In the genomic region with DNA sequence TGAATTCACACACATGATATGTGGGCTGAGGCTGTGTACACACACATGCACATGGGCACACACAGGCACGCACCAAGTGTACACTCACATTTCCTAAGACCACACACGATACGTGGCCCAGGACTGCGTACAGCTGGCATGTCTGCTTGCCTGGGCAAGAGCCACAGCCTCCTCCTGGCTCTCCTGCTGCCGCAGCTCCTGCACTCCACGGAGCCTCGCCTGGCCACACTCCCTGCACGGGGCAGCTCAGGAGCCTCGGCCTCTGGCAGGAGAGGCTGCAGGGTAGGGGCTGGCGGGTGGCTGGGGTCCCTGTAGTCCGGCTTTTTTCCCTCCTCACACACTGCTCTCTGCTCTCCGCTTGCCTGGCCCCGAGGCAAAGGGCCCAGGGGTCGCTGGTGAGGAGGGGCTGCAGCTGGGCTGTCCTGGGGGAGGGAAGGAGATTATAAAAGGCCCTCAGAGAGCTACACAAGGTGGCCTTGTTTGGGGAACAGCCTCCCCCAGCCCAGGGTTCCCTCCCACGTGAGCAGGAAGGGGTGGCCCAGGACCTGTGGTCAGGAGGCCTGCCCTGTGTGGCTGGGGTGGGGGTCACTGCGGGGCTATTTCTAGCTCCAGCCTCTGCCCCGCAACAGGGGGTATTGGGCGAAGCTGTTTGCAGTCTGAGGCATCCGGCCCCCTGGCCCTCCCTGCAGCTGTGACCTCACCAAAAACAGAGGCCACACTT, we compare ENCODE assay signal across 16 cellular contexts.
DNase-seq lines count a peak whose midpoint lies in the region; ATAC-seq and TF ChIP-seq lines count a peak whose summit lies in the region.
"Had no signal": no experiment of that assay in that cellular context is flagged by ENCODE, and none has a peak within 500 bp of the region (broad histone marks: within the 10 kb centered on the region; RNA-seq: fewer than 3 reads in every experiment).

No MANE protein-coding gene starts in this region.

- peaks cover 51% of the 10 kb centered on the region for H3K4me1 Mint-ChIP-seq in brain

- TF ChIP-seq CTCF in SK-N-SH (IDR thresholded peaks at IDR 0.05) = no peak
- TF ChIP-seq CTCF in brain (conservative IDR thresholded peaks at IDR 0.05) = no peak
- no peak for TF ChIP-seq CTCF in suprapubic skin (IDR thresholded peaks at IDR 0.05)

- H3K27ac Mint-ChIP-seq in brain = peak overlapping the region in 3 of 5 experiments; percentile 38 to 92 (median 84)
- H3K27ac Mint-ChIP-seq: activated CD4-positive, alpha-beta memory T cell treated with anti-CD3 and anti-CD28 coated beads, Interleukin-2, amount 10 ng/mL, durations not matched to agents 7 days and 5 days; nephron had no signal

- H3K36me3 ChIP-seq in SK-N-SH (replicated peaks in 1 of 2; ENCODE audit: control insufficient read depth in 1 of 2, insufficient read depth in 2 of 2, low read length in 1 of 2) (no peaks in the 10 kb centered on the region), suprapubic skin (no peaks in the 10 kb centered on the region)

- no peaks in the 10 kb centered on the region for H4K20me1 ChIP-seq in SK-N-SH (ENCODE audit: insufficient read depth)

- peak overlapping the region in 2 of 5 experiments; percentile 21 to 26 for H3K4me3 Mint-ChIP-seq in brain
- H3K4me3 Mint-ChIP-seq: activated CD4-positive, alpha-beta memory T cell treated with anti-CD3 and anti-CD28 coated beads, Interleukin-2, amount 10 ng/mL, durations not matched to agents 7 days and 5 days had no signal

- ATAC-seq in SK-N-SH treated with all-trans-retinoic acid at 6 μM for 48 hours (no peak), HG03342 (IDR thresholded peaks at IDR 0.05; ENCODE audit: unreplicated experiment) (no peak)

- TF ChIP-seq EP300 in SK-N-SH (IDR thresholded peaks at IDR 0.05; ENCODE audit: borderline replicate concordance in 1 of 2, low read depth in 1 of 2, low read length in 1 of 2) (no peak), suprapubic skin (IDR thresholded peaks at IDR 0.05) (no peak)

- POLR2A ChIA-PET in SK-N-SH (lab: Yijun Ruan, JAX) = no interaction called here

- peaks cover 0 to 15% of the 10 kb centered on the region in 2 experiments; a peak in 1 of 4 replicates for H3K4me1 ChIP-seq in SK-N-SH (ENCODE audit: control insufficient read depth in 1 of 2, insufficient read depth in 2 of 2, low read depth in 1 of 2, low read length in 1 of 2)
- peaks cover 11% of the 10 kb centered on the region for H3K4me1 ChIP-seq in suprapubic skin

- H3K27me3 ChIP-seq in SK-N-SH (ENCODE audit: insufficient read depth) (no peaks in the 10 kb centered on the region), suprapubic skin (peaks cover 45% of the 10 kb centered on the region)

- CTCF ChIA-PET in SK-N-SH (lab: Yijun Ruan, JAX) = no interaction called here

- no peaks in the 10 kb centered on the region for H3K36me3 Mint-ChIP-seq in brain

- peaks cover 12% of the 10 kb centered on the region for H3K27me3 Mint-ChIP-seq in brain

- no peak for TF ChIP-seq RAD21 in SK-N-SH (IDR thresholded peaks at IDR 0.05; ENCODE audit: low read length)

- H3K4me3 ChIP-seq in SK-N-SH (ENCODE audit: low read depth in 2 of 2, low read length in 1 of 2) (no peak overlapping the region), suprapubic skin (no peak overlapping the region)

- no peak overlapping the region for H2AFZ ChIP-seq in SK-N-SH (ENCODE audit: low read depth)

- H3K9me2 ChIP-seq in SK-N-SH = no peaks in the 10 kb centered on the region

- DNase-seq in SK-N-SH (peak; percentile 52), left kidney (ENCODE audit: low read depth, low spot score) (peak; percentile 22), suprapubic skin (ENCODE audit: low spot score in 2 of 2) (peak; percentile 44 to 76), NCI-H226 (no peak), DMS114 treated with DMSO at 0.1 percent for 48 hours (lab: John Stamatoyannopoulos, UW; ENCODE audit: unreplicated experiment) (no peak)
- DNase-seq: activated CD4-positive, alpha-beta memory T cell treated with anti-CD3 and anti-CD28 coated beads, Interleukin-2, amount 10 ng/mL, durations not matched to agents 7 days and 5 days; activated naive CD4-positive, alpha-beta T cell treated with Interleukin-2 at 50 U/mL for 16 hours; Calu3; cortex of kidney; NCI-H1048; OCI-M1; T-helper 2 cell had no signal

- no peak for TF ChIP-seq POLR2A in suprapubic skin (IDR thresholded peaks at IDR 0.05)

- H3K79me2 ChIP-seq in SK-N-SH (ENCODE audit: insufficient read depth) = no peaks in the 10 kb centered on the region

- no peak overlapping the region for H3K27ac ChIP-seq in SK-N-SH (ENCODE audit: low read depth in 2 of 2, low read length in 1 of 2)
- H3K27ac ChIP-seq in suprapubic skin = no peak overlapping the region

- WGBS in SK-N-SH (ENCODE audit: low lambda C conversion rate) = 45% methylated on average over 17 of the region's 19 CpGs
- WGBS in suprapubic skin = 30% methylated on average over 15 of the region's 19 CpGs

- no peaks in the 10 kb centered on the region for H3F3A ChIP-seq in SK-N-SH (replicated peaks; ENCODE audit: insufficient read depth)

- H3K9me3 ChIP-seq in SK-N-SH = no peaks in the 10 kb centered on the region
- H3K9me3 ChIP-seq in suprapubic skin = no peaks in the 10 kb centered on the region

- H3K9me3 Mint-ChIP-seq in brain = peaks cover 0 to 3% (median 0%) of the 10 kb centered on the region in 5 experiments
- H3K9me3 Mint-ChIP-seq: nephron had no signal

- no peak overlapping the region for H3K9ac ChIP-seq in SK-N-SH

- H3K4me2 ChIP-seq in SK-N-SH = no peak overlapping the region

TF ChIP-seq in SK-N-SH, 30 proteins besides CTCF, POLR2A, EP300 and RAD21:
- no peak for TF ChIP-seq IRF3 (IDR thresholded peaks at IDR 0.05; ENCODE audit: low read depth, low read length)
- no peak for TF ChIP-seq FOSL2 (IDR thresholded peaks at IDR 0.05; ENCODE audit: borderline replicate concordance, low read depth)
- TF ChIP-seq TAF1 (IDR thresholded peaks at IDR 0.05; ENCODE audit: borderline replicate concordance, low read depth, low read length) = no peak
- TF ChIP-seq TEAD4 (IDR thresholded peaks at IDR 0.05; ENCODE audit: borderline replicate concordance, insufficient read depth) = no peak
- TF ChIP-seq YY1 (IDR thresholded peaks at IDR 0.05; ENCODE audit: low read depth) = no peak
TF ChIP-seq in SK-N-SH: peak in this region for 0.

TF ChIP-seq in SK-N-SH treated with all-trans-retinoic acid at 6 μM for 48 hours, 23 proteins besides CTCF, POLR2A, EP300 and RAD21:
- TF ChIP-seq ZNF8 (CRISPR knock-in tag; IDR thresholded peaks at IDR 0.05) = no peak
- TF ChIP-seq ESRRG (CRISPR knock-in tag; IDR thresholded peaks at IDR 0.05) = no peak
- no peak for TF ChIP-seq POU6F1 (CRISPR knock-in tag; IDR thresholded peaks at IDR 0.05; ENCODE audit: borderline replicate concordance, low read depth)
- no peak for TF ChIP-seq PPARA (CRISPR knock-in tag; IDR thresholded peaks at IDR 0.05; ENCODE audit: borderline replicate concordance)
- no peak for TF ChIP-seq ZNF70 (CRISPR knock-in tag; IDR thresholded peaks at IDR 0.05)
- TF ChIP-seq PATZ1 (CRISPR knock-in tag; IDR thresholded peaks at IDR 0.05; ENCODE audit: borderline replicate concordance) = no peak

Comparison
In these comparisons a context has a peak if more than half of its experiments do, and no peak if none do; other contexts are left out.
1. DNase-seq: peak in SK-N-SH (single experiment), left kidney (single experiment) and suprapubic skin (2 of 2); none in NCI-H226 (single experiment) and DMS114 treated with DMSO at 0.1 percent for 48 hours (single experiment).